ENCODE assay signal across 11 cellular contexts in genomic region chr1:244952940-244953339, GRCh38.
A peak's percentile ranks its signal among the peaks of the same experiment; 100 is the strongest.
DNase-seq lines count a peak whose midpoint lies in the region; ATAC-seq and TF ChIP-seq lines count a peak whose summit lies in the region.
"Had no signal": no experiment of that assay in that cellular context is flagged by ENCODE, and none has a peak within 500 bp of the region (broad histone marks: within the 10 kb centered on the region; RNA-seq: fewer than 3 reads in every experiment).

No MANE protein-coding gene starts in this region.

- H3K4me3 ChIP-seq in BLaER1 (no peak overlapping the region), PC-3 (ENCODE audit: low read length) (no peak overlapping the region)

- intact Hi-C loops in PC-3 (cut with micrococcal nuclease) = no loop called here

- H3K4me1 ChIP-seq in BLaER1 (peaks cover 28% of the 10 kb centered on the region), PC-3 (ENCODE audit: insufficient read depth, low read length) (peaks cover 11% of the 10 kb centered on the region; the same call in 1 of the 2 replicates)
- H3K4me1 ChIP-seq: parathyroid adenoma had no signal

- peak overlapping the region; percentile 45 for H2AFZ ChIP-seq in PC-3 (ENCODE audit: low read length)
- H2AFZ ChIP-seq: parathyroid adenoma had no signal

- no peak overlapping the region for H3K9ac ChIP-seq in BLaER1
- no peak overlapping the region for H3K9ac ChIP-seq in PC-3 (ENCODE audit: low read length)
- H3K9ac ChIP-seq: parathyroid adenoma had no signal

- H3K36me3 ChIP-seq in BLaER1 = no peaks in the 10 kb centered on the region
- no peaks in the 10 kb centered on the region for H3K36me3 ChIP-seq in PC-3 (ENCODE audit: low read depth, low read length)

- DNase-seq in GM19238 (ENCODE audit: insufficient read length, low spot score) (peak; percentile 68), PC-3 (peak; percentile 74), inferior parietal cortex (ENCODE audit: extremely low spot score) (no peak), hepatic stellate cell (ENCODE audit: low spot score) (no peak), cortex of kidney (lab: John Stamatoyannopoulos, UW) (no peak)
- no peak for DNase-seq in activated CD4-positive, alpha-beta T cell treated with anti-CD3 and anti-CD28 coated beads for 4 hours
- DNase-seq: activated CD4-positive, alpha-beta T cell treated with anti-CD3 and anti-CD28 coated beads for 36 hours; CD4-positive, CD25-positive, alpha-beta regulatory T cell had no signal

- TF ChIP-seq CTCF in PC-3 (conservative IDR thresholded peaks at IDR 0.05; ENCODE audit: low read depth, low read length) = no peak

- POLR2A ChIA-PET in PC-3 (lab: Charles Lee; ENCODE audit: unreplicated experiment) = no interaction called here

- H3K27ac ChIP-seq in BLaER1 = no peak overlapping the region
- H3K27ac ChIP-seq in PC-3 (ENCODE audit: low read length) = no peak overlapping the region
- H3K27ac ChIP-seq: parathyroid adenoma had no signal

- H3F3A ChIP-seq in PC-3 (ENCODE audit: low read length, unreplicated experiment) = no peaks in the 10 kb centered on the region

- ATAC-seq in HG02970 (IDR thresholded peaks at IDR 0.05; ENCODE audit: low FRiP score, unreplicated experiment) = peak; percentile 88
- no peak for ATAC-seq in PC-3
- ATAC-seq: activated CD4-positive, alpha-beta T cell treated with anti-CD3 and anti-CD28 coated beads for 36 hours had no signal

- CTCF ChIA-PET in PC-3 (lab: Charles Lee) = no interaction called here

- no peaks in the 10 kb centered on the region for H3K9me2 ChIP-seq in PC-3 (replicated peaks; ENCODE audit: low read length)

- H3K9me3 ChIP-seq in BLaER1 (no peaks in the 10 kb centered on the region), PC-3 (ENCODE audit: low read length) (no peaks in the 10 kb centered on the region)

- H3K79me2 ChIP-seq in PC-3 (ENCODE audit: low read length) = no peaks in the 10 kb centered on the region
- H3K79me2 ChIP-seq: parathyroid adenoma had no signal

- H3K27me3 ChIP-seq in BLaER1 (no peaks in the 10 kb centered on the region), PC-3 (ENCODE audit: low read length) (no peaks in the 10 kb centered on the region)

- BruUV-seq in PC-3 (replicated peaks; lab: Mats Ljungman, UMichigan) = no TSS peak

- no peaks in the 10 kb centered on the region for H4K20me1 ChIP-seq in BLaER1
- no peaks in the 10 kb centered on the region for H4K20me1 ChIP-seq in PC-3 (ENCODE audit: low read length)

- H3K4me2 ChIP-seq in BLaER1 (peak overlapping the region; percentile 34), PC-3 (ENCODE audit: low read length) (peak overlapping the region; percentile 29)

Comparison
In these comparisons a context has a peak if more than half of its experiments do, and no peak if none do; other contexts are left out.
1. DNase-seq: peak in GM19238 (single experiment) and PC-3 (single experiment); none in activated CD4-positive, alpha-beta T cell treated with anti-CD3 and anti-CD28 coated beads for 4 hours (0 of 2), inferior parietal cortex (single experiment), hepatic stellate cell (single experiment) and cortex of kidney (single experiment).